Comparison of ENCODE assay signal across 8 cellular contexts in the genomic region with DNA sequence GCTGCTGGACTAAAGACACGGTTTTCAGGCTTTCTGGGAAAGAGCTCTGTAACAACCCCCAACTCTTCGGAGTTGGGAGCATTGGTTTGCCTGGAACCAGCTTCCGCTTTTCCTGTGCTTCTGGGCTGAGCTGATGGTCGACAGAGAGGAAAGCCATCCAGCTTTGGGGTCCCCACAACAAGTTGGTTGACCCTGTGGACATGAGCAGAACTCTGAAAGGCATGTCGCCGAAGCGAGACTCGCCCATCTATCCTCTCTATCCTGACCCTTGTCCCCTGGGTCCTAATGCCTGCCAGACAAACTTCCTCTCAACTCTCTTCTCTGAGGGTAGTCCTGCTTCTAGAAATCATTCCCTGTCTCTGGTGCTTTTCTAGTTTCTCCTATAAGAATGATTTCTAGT. TPM values are rescaled to one million over a fixed set of nuclear protein-coding genes. Genes with fewer than 3 reads are reported as not detected.
DNase-seq lines count a peak whose midpoint lies in the region; ATAC-seq and TF ChIP-seq lines count a peak whose summit lies in the region.
"Had no signal": no experiment of that assay in that cellular context is flagged by ENCODE, and none has a peak within 500 bp of the region (broad histone marks: within the 10 kb centered on the region; RNA-seq: fewer than 3 reads in every experiment).

No MANE protein-coding gene starts in this region.

- no peaks in the 10 kb centered on the region for H3K36me3 ChIP-seq in GM23248 (ENCODE audit: low read depth)
- no peaks in the 10 kb centered on the region for H3K36me3 ChIP-seq in brain microvascular endothelial cell (replicated peaks)
- no peaks in the 10 kb centered on the region for H3K36me3 ChIP-seq in neural cell (ENCODE audit: insufficient read depth, low read length)
- H3K36me3 ChIP-seq: WERI-Rb-1 had no signal

- H3K9me3 ChIP-seq in GM23248 (ENCODE audit: low read depth), result no peaks in the 10 kb centered on the region
- no peaks in the 10 kb centered on the region for H3K9me3 ChIP-seq in neural cell (ENCODE audit: low read length)

- H4K20me1 ChIP-seq in GM23248 (ENCODE audit: insufficient read depth) (no peaks in the 10 kb centered on the region), neural cell (ENCODE audit: insufficient read depth) (no peaks in the 10 kb centered on the region)

- H3K4me3 ChIP-seq in GM23248 (peak overlapping the region; percentile 33), brain microvascular endothelial cell (ENCODE audit: low read depth, low read length) (peak overlapping the region; percentile 17), neural cell (ENCODE audit: low read length) (peak overlapping the region; percentile 65)

- no peak for TF ChIP-seq CTCF in brain microvascular endothelial cell (IDR thresholded peaks at IDR 0.05; ENCODE audit: low read depth, low read length, missing control alignments)
- TF ChIP-seq CTCF in neural cell (IDR thresholded peaks at IDR 0.05; ENCODE audit: poor library complexity, severe bottlenecking), result no peak

- TF ChIP-seq EP300 in neural cell (conservative IDR thresholded peaks at IDR 0.05; ENCODE audit: poor library complexity, severe bottlenecking), result no peak

- H3K9me2 ChIP-seq in GM23248 (ENCODE audit: insufficient read depth) (no peaks in the 10 kb centered on the region), neural cell (ENCODE audit: insufficient read depth, low read length) (no peaks in the 10 kb centered on the region)

- ATAC-seq in HG02973 (IDR thresholded peaks at IDR 0.05; ENCODE audit: unreplicated experiment), result no peak

- H2AFZ ChIP-seq in GM23248 (peak overlapping the region; percentile 48; the same call in 1 of the 2 replicates), neural cell (ENCODE audit: low read depth, low read length) (no peak overlapping the region)

- H3F3A ChIP-seq in GM23248 (ENCODE audit: insufficient read depth) (0 out of 2 replicates have a peak, but pooled peaks cover 8% of the 10 kb centered on the region), neural cell (ENCODE audit: insufficient read depth, low read length, poor library complexity, severe bottlenecking) (no peaks in the 10 kb centered on the region)

- H3K27me3 ChIP-seq in GM23248 (replicated peaks; ENCODE audit: insufficient read depth), result no peaks in the 10 kb centered on the region
- H3K27me3 ChIP-seq in brain microvascular endothelial cell (replicated peaks), result no peaks in the 10 kb centered on the region
- H3K27me3 ChIP-seq in neural cell (ENCODE audit: insufficient read depth, low read depth, low read length), result peaks cover 28% of the 10 kb centered on the region

- no peaks in the 10 kb centered on the region for H3K4me1 ChIP-seq in GM23248 (ENCODE audit: insufficient read depth)

- no peak for TF ChIP-seq RAD21 in neural cell (conservative IDR thresholded peaks at IDR 0.05)

- H3K79me2 ChIP-seq in GM23248 (ENCODE audit: insufficient read depth) (no peaks in the 10 kb centered on the region), neural cell (replicated peaks; ENCODE audit: insufficient read depth, low read length) (no peaks in the 10 kb centered on the region)

- peak; percentile 40 for DNase-seq in GM23248
- DNase-seq in NAMALWA (ENCODE audit: low spot score), result peak; percentile 55
- no peak for DNase-seq in brain microvascular endothelial cell
- DNase-seq in NCI-H1417 treated with DMSO at 0.1 percent for 48 hours (lab: John Stamatoyannopoulos, UW), result no peak
- DNase-seq in NK-92 (lab: John Stamatoyannopoulos, UW; ENCODE audit: unreplicated experiment), result no peak
- DNase-seq: WERI-Rb-1 had no signal

- peak overlapping the region; percentile 39 for H3K4me2 ChIP-seq in GM23248 (ENCODE audit: unreplicated experiment)
- peak overlapping the region; percentile 44 for H3K4me2 ChIP-seq in neural cell (ENCODE audit: low read length)

- H3K27ac ChIP-seq in GM23248 (no peak overlapping the region), brain microvascular endothelial cell (no peak overlapping the region), neural cell (ENCODE audit: low read length) (no peak overlapping the region)
- H3K27ac ChIP-seq: WERI-Rb-1 had no signal

- in situ Hi-C loops in GM23248 (cut with MboI) (no loop called here), brain microvascular endothelial cell (cut with HindIII; ENCODE audit: low pct_ligation_motif_present, low sequenced_read_pairs) (no loop called here)

- 22 to 26% methylated on average over 8 of the region's 8 CpGs for WGBS in GM23248 (ENCODE audit: low coverage in 1 of 2, low lambda C conversion rate in 2 of 2, missing lambda C conversion rate in 2 of 2), 2 experiments

- no peak overlapping the region for H3K9ac ChIP-seq in GM23248
- no peak overlapping the region for H3K9ac ChIP-seq in neural cell (ENCODE audit: low read length)

TF ChIP-seq in neural cell, 6 proteins besides CTCF, POLR2A, EP300 and RAD21:
- no peak for TF ChIP-seq MXI1 (conservative IDR thresholded peaks at IDR 0.05; ENCODE audit: poor library complexity, severe bottlenecking)
- TF ChIP-seq, protein P1, sequence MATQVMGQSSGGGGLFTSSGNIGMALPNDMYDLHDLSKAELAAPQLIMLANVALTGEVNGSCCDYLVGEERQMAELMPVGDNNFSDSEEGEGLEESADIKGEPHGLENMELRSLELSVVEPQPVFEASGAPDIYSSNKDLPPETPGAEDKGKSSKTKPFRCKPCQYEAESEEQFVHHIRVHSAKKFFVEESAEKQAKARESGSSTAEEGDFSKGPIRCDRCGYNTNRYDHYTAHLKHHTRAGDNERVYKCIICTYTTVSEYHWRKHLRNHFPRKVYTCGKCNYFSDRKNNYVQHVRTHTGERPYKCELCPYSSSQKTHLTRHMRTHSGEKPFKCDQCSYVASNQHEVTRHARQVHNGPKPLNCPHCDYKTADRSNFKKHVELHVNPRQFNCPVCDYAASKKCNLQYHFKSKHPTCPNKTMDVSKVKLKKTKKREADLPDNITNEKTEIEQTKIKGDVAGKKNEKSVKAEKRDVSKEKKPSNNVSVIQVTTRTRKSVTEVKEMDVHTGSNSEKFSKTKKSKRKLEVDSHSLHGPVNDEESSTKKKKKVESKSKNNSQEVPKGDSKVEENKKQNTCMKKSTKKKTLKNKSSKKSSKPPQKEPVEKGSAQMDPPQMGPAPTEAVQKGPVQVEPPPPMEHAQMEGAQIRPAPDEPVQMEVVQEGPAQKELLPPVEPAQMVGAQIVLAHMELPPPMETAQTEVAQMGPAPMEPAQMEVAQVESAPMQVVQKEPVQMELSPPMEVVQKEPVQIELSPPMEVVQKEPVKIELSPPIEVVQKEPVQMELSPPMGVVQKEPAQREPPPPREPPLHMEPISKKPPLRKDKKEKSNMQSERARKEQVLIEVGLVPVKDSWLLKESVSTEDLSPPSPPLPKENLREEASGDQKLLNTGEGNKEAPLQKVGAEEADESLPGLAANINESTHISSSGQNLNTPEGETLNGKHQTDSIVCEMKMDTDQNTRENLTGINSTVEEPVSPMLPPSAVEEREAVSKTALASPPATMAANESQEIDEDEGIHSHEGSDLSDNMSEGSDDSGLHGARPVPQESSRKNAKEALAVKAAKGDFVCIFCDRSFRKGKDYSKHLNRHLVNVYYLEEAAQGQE (IDR thresholded peaks at IDR 0.05; ENCODE audit: borderline replicate concordance), result no peak
- no peak for TF ChIP-seq SMC3 (conservative IDR thresholded peaks at IDR 0.05; ENCODE audit: poor library complexity)
- no peak for TF ChIP-seq EZH2 (IDR thresholded peaks at IDR 0.05; ENCODE audit: borderline replicate concordance, insufficient read depth, low read length, poor library complexity, severe bottlenecking)
- TF ChIP-seq TAF1 (IDR thresholded peaks at IDR 0.05; ENCODE audit: low read depth), result no peak
- no peak for TF ChIP-seq POLR2AphosphoS5 (IDR thresholded peaks at IDR 0.05)

RNA-seq across cellular contexts. Expression of a gene that starts 31.9 kb away (rescaled TPM):
- total RNA-seq in GM23248 (2014; rRNA removed; shearing (Covaris generic)), result not detected in 2 replicates
- polyA plus RNA-seq in GM23248 (2016; fragmentation: Nextera tagmentation; extraction: Ambion mirVana), result not detected in 2 replicates
- not detected in 2 replicates for polyA plus RNA-seq in neural cell
- not detected in 2 replicates for polyA minus RNA-seq in neural cell

RNA-seq across cellular contexts. Expression of a gene that starts 51.0 kb away (rescaled TPM):
- not detected in 2 replicates for total RNA-seq in GM23248 (2014; rRNA removed; shearing (Covaris generic))
- polyA plus RNA-seq in GM23248 (2016; fragmentation: Nextera tagmentation; extraction: Ambion mirVana) (0.13 and 0.23 TPM in 2 replicates), neural cell (2.6 and 3.8 TPM in 2 replicates)
- 0.97 and 1.3 TPM in 2 replicates for polyA minus RNA-seq in neural cell

Comparison
In these comparisons a context has a peak if more than half of its experiments do, and no peak if none do; other contexts are left out.
1. DNase-seq: peak in GM23248 (single experiment) and NAMALWA (single experiment); none in brain microvascular endothelial cell (single experiment), NCI-H1417 treated with DMSO at 0.1 percent for 48 hours (single experiment) and NK-92 (single experiment).
2. Peak in every context shown above with its lines, with median percentiles within 50 percentile points of each other: H3K4me3 ChIP-seq.